ENCODE assay signal across 8 cellular contexts in genomic region chr19:13104848-13105646, GRCh38.
DNase-seq lines count a peak whose midpoint lies in the region; ATAC-seq and TF ChIP-seq lines count a peak whose summit lies in the region.

No MANE protein-coding gene starts in this region.

- H3K27ac Mint-ChIP-seq in activated naive CD8-positive, alpha-beta T cell treated with anti-CD3 and anti-CD28 coated beads, Interleukin-2, amount 50 U/mL, for 24 hours, result peak overlapping the region; percentile 91

- peaks cover 36% of the 10 kb centered on the region for H3K4me1 Mint-ChIP-seq in activated naive CD8-positive, alpha-beta T cell treated with anti-CD3 and anti-CD28 coated beads, Interleukin-2, amount 50 U/mL, for 24 hours

- no peaks in the 10 kb centered on the region for H3K9me3 Mint-ChIP-seq in activated naive CD8-positive, alpha-beta T cell treated with anti-CD3 and anti-CD28 coated beads, Interleukin-2, amount 50 U/mL, for 24 hours

- DNase-seq in KBM-7 (peak; percentile 57), SIG-M5 (lab: John Stamatoyannopoulos, UW) (no peak), kidney glomerular epithelial cell (lab: John Stamatoyannopoulos, UW) (no peak)
- peak; percentile 38 for DNase-seq in activated naive CD8-positive, alpha-beta T cell treated with anti-CD3 and anti-CD28 coated beads, Interleukin-2, amount 50 U/mL, for 24 hours
- no peak for DNase-seq in NK-92 treated with Interleukin-12 subunit alpha and Interleukin-12 subunit beta, amount 100 ng/mL, for 24 hours (lab: John Stamatoyannopoulos, UW)

- H3K27ac ChIP-seq in neutrophil, result peak overlapping the region; percentile 99

- H3K36me3 Mint-ChIP-seq in activated naive CD8-positive, alpha-beta T cell treated with anti-CD3 and anti-CD28 coated beads, Interleukin-2, amount 50 U/mL, for 24 hours (ENCODE audit: low read depth), result peaks cover 13% of the 10 kb centered on the region

- peak; percentile 22 for ATAC-seq in activated naive CD8-positive, alpha-beta T cell treated with anti-CD3 and anti-CD28 coated beads, Interleukin-2, amount 50 U/mL, for 24 hours
- ATAC-seq in GM19035 (IDR thresholded peaks at IDR 0.05; ENCODE audit: unreplicated experiment), result no peak

- peaks cover 10% of the 10 kb centered on the region for H3K36me3 ChIP-seq in neutrophil

- H3K4me1 ChIP-seq in neutrophil (ENCODE audit: control insufficient read depth in 1 of 2, insufficient read depth in 1 of 2, low read depth in 1 of 2, low read length in 1 of 2), result peaks cover 62 to 63% of the 10 kb centered on the region in 2 experiments

- in situ Hi-C loops in KBM-7 (cut with MboI; ENCODE audit: low pct_unique_long_range_greater_than_20kb, low sequenced_read_pairs), result no loop called here

- no peaks in the 10 kb centered on the region for H3K27me3 Mint-ChIP-seq in activated naive CD8-positive, alpha-beta T cell treated with anti-CD3 and anti-CD28 coated beads, Interleukin-2, amount 50 U/mL, for 24 hours

- peak overlapping the region; percentile 82 for H3K4me3 Mint-ChIP-seq in activated naive CD8-positive, alpha-beta T cell treated with anti-CD3 and anti-CD28 coated beads, Interleukin-2, amount 50 U/mL, for 24 hours

- H3K4me3 ChIP-seq in GM08714 (ENCODE audit: low read length) (peak overlapping the region; percentile 51; the same call in 1 of the 2 replicates), neutrophil (ENCODE audit: low read depth in 1 of 2, low read length in 1 of 2) (peak overlapping the region; percentile 66 to 93)

- peak; percentile 62 for TF ChIP-seq CTCF in neutrophil (IDR thresholded peaks at IDR 0.05)

- no peaks in the 10 kb centered on the region for H3K9me3 ChIP-seq in neutrophil

- no peaks in the 10 kb centered on the region for H3K27me3 ChIP-seq in neutrophil

Comparison
In these comparisons a context has a peak if more than half of its experiments do, and no peak if none do; other contexts are left out.
1. DNase-seq: peak in KBM-7 (single experiment) and activated naive CD8-positive, alpha-beta T cell treated with anti-CD3 and anti-CD28 coated beads, Interleukin-2, amount 50 U/mL, for 24 hours (single experiment); none in SIG-M5 (single experiment), NK-92 treated with Interleukin-12 subunit alpha and Interleukin-12 subunit beta, amount 100 ng/mL, for 24 hours (single experiment) and kidney glomerular epithelial cell (single experiment).